ENCODE assay signal across 22 cellular contexts in genomic region chr6:16673011-16673797, GRCh38.
A peak's percentile ranks its signal among the peaks of the same experiment; 100 is the strongest.
DNase-seq lines count a peak whose midpoint lies in the region; ATAC-seq, FAIRE-seq and TF ChIP-seq lines count a peak whose summit lies in the region.
"Had no signal": no experiment of that assay in that cellular context is flagged by ENCODE, and none has a peak within 500 bp of the region (broad histone marks: within the 10 kb centered on the region; RNA-seq: fewer than 3 reads in every experiment).

No MANE protein-coding gene starts in this region.

- H3K4me3 ChIP-seq in CD8-positive, alpha-beta memory T cell (ENCODE audit: low read length): no peak overlapping the region
- no peak overlapping the region for H3K4me3 ChIP-seq in HepG2 (replicated peaks in 1 of 3; ENCODE audit: insufficient read depth in 1 of 3, low read depth in 2 of 3, low read length in 3 of 3)

- H3K9ac ChIP-seq in HepG2 (ENCODE audit: insufficient read depth, low read depth, low read length): no peak overlapping the region

- POLR2A ChIA-PET in CD8-positive, alpha-beta memory T cell (lab: Charles Lee): no interaction called here
- POLR2A ChIA-PET in HepG2 (lab: Yijun Ruan, JAX): interaction anchor here (0.7 to 1.4 kb wide), 4 partner anchors 11 to 89 kb away, joined by 3 to 6 read pairs (median 4); no protein-coding TSS in a partner anchor

- in situ Hi-C loops in HepG2 (cut with HindIII; ENCODE audit: extremely low pct_ligation_motif_present, low pct_unique_long_range_greater_than_20kb): no loop called here

- no peaks in the 10 kb centered on the region for H3K36me3 ChIP-seq in CD8-positive, alpha-beta memory T cell (ENCODE audit: insufficient read depth, low read length)
- no peaks in the 10 kb centered on the region for H3K36me3 ChIP-seq in HepG2 (replicated peaks in 1 of 2; ENCODE audit: control insufficient read depth in 1 of 2, insufficient read depth in 2 of 2, low read length in 2 of 2)

- ATAC-seq in HepG2: no peak
- no peak for ATAC-seq in GM21381 (IDR thresholded peaks at IDR 0.05; ENCODE audit: unreplicated experiment)
- ATAC-seq: Right ventricle myocardium inferior had no signal

- BruUV-seq in HepG2 (replicated peaks; lab: Mats Ljungman, UMichigan): no TSS peak

- H3K4me2 ChIP-seq in HepG2 (ENCODE audit: low read depth, low read length): no peak overlapping the region

- 92% methylated on average over 9 of the region's 9 CpGs for WGBS in HepG2 (ENCODE audit: low lambda C conversion rate)

- no peaks in the 10 kb centered on the region for H3K9me3 ChIP-seq in CD8-positive, alpha-beta memory T cell (ENCODE audit: low read length)
- no peaks in the 10 kb centered on the region for H3K9me3 ChIP-seq in HepG2 (ENCODE audit: low read length)
- H3K9me3 ChIP-seq: Caco-2 had no signal

- H3K9me3 Mint-ChIP-seq in activated CD4-positive, alpha-beta T cell treated with anti-CD3 and anti-CD28 coated beads, Interleukin-2, amount 10 ng/mL, durations not matched to agents 24 days and 14 days: peaks cover 4% of the 10 kb centered on the region
- no peaks in the 10 kb centered on the region for H3K9me3 Mint-ChIP-seq in CD8-positive, alpha-beta memory T cell
- H3K9me3 Mint-ChIP-seq in activated naive CD8-positive, alpha-beta T cell (ENCODE audit: low read depth): no peaks in the 10 kb centered on the region

- TF ChIP-seq RAD21 in HepG2 (CRISPR knock-in tag; IDR thresholded peaks at IDR 0.05): no peak

- no peak overlapping the region for H3K27ac ChIP-seq in CD8-positive, alpha-beta memory T cell (ENCODE audit: low read depth, low read length)
- H3K27ac ChIP-seq in HepG2 (ENCODE audit: extremely low read length, insufficient read depth, low read length): peak overlapping the region; percentile 28

- H3K27me3 ChIP-seq in CD8-positive, alpha-beta memory T cell (ENCODE audit: insufficient read depth, low read length, poor library complexity, severe bottlenecking): no peaks in the 10 kb centered on the region
- H3K27me3 ChIP-seq in HepG2 (ENCODE audit: control insufficient read depth in 1 of 2, insufficient read depth in 2 of 2, low read length in 2 of 2): no peaks in the 10 kb centered on the region

- H3K27ac Mint-ChIP-seq in activated CD4-positive, alpha-beta T cell treated with anti-CD3 and anti-CD28 coated beads, Interleukin-2, amount 10 ng/mL, durations not matched to agents 24 days and 14 days: peak overlapping the region; percentile 38
- peak overlapping the region in 5 of 8 donors; percentile 35 to 98 (median 77) for H3K27ac Mint-ChIP-seq in CD8-positive, alpha-beta memory T cell
- peak overlapping the region; percentile 47 for H3K27ac Mint-ChIP-seq in activated naive CD8-positive, alpha-beta T cell
- H3K27ac Mint-ChIP-seq: B cell had no signal

- TF ChIP-seq EP300 in HepG2 (IDR thresholded peaks at IDR 0.05; ENCODE audit: low read depth in 2 of 2, low read length in 2 of 2) (no peak; a peak in 1 of 4 replicates), HepG2 (CRISPR knock-in tag; IDR thresholded peaks at IDR 0.05; ENCODE audit: borderline replicate concordance) (no peak)

- H4K20me1 ChIP-seq in HepG2 (ENCODE audit: insufficient read depth, low read length): no peaks in the 10 kb centered on the region

- no peak for TF ChIP-seq CTCF in HepG2 (CRISPR knock-in tag; IDR thresholded peaks at IDR 0.05)

- DNase-seq in activated CD4-positive, alpha-beta T cell treated with anti-CD3 and anti-CD28 coated beads, Interleukin-2, amount 10 ng/mL, durations not matched to agents 24 days and 14 days: no peak
- no peak for DNase-seq in activated CD4-positive, alpha-beta T cell treated with anti-CD3 and anti-CD28 coated beads for 4 hours
- no peak for DNase-seq in CD8-positive, alpha-beta memory T cell
- no peak for DNase-seq in HepG2 (ENCODE audit: low spot score)
- DNase-seq in AG20443 (ENCODE audit: low spot score): no peak
- DNase-seq in HUDEP-2 (lab: John Stamatoyannopoulos, UW; ENCODE audit: unreplicated experiment in 76 of 76): no peak
- DNase-seq: 8988T; Caco-2; KG1; NCI-H1417; NCI-H187; NCI-H2107; NCI-H510A; NCI-H748 treated with DMSO at 0.1 percent for 48 hours; NK-92 treated with Interleukin-12 subunit alpha and Interleukin-12 subunit beta, amount 100 ng/mL, for 24 hours had no signal

- H2AFZ ChIP-seq in HepG2 (ENCODE audit: low read length): no peak overlapping the region

- TF ChIP-seq POLR2A in HepG2 (IDR thresholded peaks at IDR 0.05; ENCODE audit: insufficient read depth in 1 of 2, low read depth in 2 of 2, low read length in 2 of 2): no peak

- H3K27me3 Mint-ChIP-seq in activated CD4-positive, alpha-beta T cell treated with anti-CD3 and anti-CD28 coated beads, Interleukin-2, amount 10 ng/mL, durations not matched to agents 24 days and 14 days: no peaks in the 10 kb centered on the region
- H3K27me3 Mint-ChIP-seq in CD8-positive, alpha-beta memory T cell: no peaks in the 10 kb centered on the region
- H3K27me3 Mint-ChIP-seq in activated naive CD8-positive, alpha-beta T cell: no peaks in the 10 kb centered on the region
- H3K27me3 Mint-ChIP-seq: B cell had no signal

- FAIRE-seq in HepG2 (lab: Jason Lieb, UNC): no peak
- FAIRE-seq: G401.6, GM19239, RCC 7860 had no signal

- peaks cover 20% of the 10 kb centered on the region for H3K4me1 ChIP-seq in CD8-positive, alpha-beta memory T cell (ENCODE audit: insufficient read depth, low read length)
- peaks cover 92% of the 10 kb centered on the region for H3K4me1 ChIP-seq in HepG2 (ENCODE audit: insufficient read depth, low read length)
- H3K4me1 ChIP-seq: Caco-2 had no signal

- peaks cover 35% of the 10 kb centered on the region for H3K79me2 ChIP-seq in HepG2 (ENCODE audit: insufficient read depth, low read length)

- CTCF ChIA-PET in CD8-positive, alpha-beta memory T cell (lab: Charles Lee): no interaction called here
- CTCF ChIA-PET in HepG2 (lab: Yijun Ruan, JAX; ENCODE audit: low intra/inter-chr PET ratio, low total read pairs): no interaction called here

- H3K4me3 Mint-ChIP-seq in activated CD4-positive, alpha-beta T cell treated with anti-CD3 and anti-CD28 coated beads, Interleukin-2, amount 10 ng/mL, durations not matched to agents 24 days and 14 days: no peak overlapping the region
- no peak overlapping the region for H3K4me3 Mint-ChIP-seq in CD8-positive, alpha-beta memory T cell
- H3K4me3 Mint-ChIP-seq in activated naive CD8-positive, alpha-beta T cell: no peak overlapping the region
- H3K4me3 Mint-ChIP-seq: B cell had no signal

- peaks cover 63% of the 10 kb centered on the region for H3K4me1 Mint-ChIP-seq in activated CD4-positive, alpha-beta T cell treated with anti-CD3 and anti-CD28 coated beads, Interleukin-2, amount 10 ng/mL, durations not matched to agents 24 days and 14 days
- peaks cover 59 to 92% (median 85%) of the 10 kb centered on the region in 3 donors for H3K4me1 Mint-ChIP-seq in CD8-positive, alpha-beta memory T cell
- H3K4me1 Mint-ChIP-seq in activated naive CD8-positive, alpha-beta T cell (ENCODE audit: low read depth): peaks cover 65% of the 10 kb centered on the region

- intact Hi-C loops in activated CD4-positive, alpha-beta T cell treated with anti-CD3 and anti-CD28 coated beads, Interleukin-2, amount 10 ng/mL, durations not matched to agents 24 days and 14 days (cut with micrococcal nuclease): loop anchor here (5.0 kb wide), 3 partner anchors 71 to 351 kb away; no protein-coding TSS in a partner anchor
- intact Hi-C loops in HepG2 (cut with micrococcal nuclease; ENCODE audit: unreplicated experiment): no loop called here

- peaks cover 24% of the 10 kb centered on the region for H3K36me3 Mint-ChIP-seq in activated CD4-positive, alpha-beta T cell treated with anti-CD3 and anti-CD28 coated beads, Interleukin-2, amount 10 ng/mL, durations not matched to agents 24 days and 14 days (ENCODE audit: low read depth)
- peaks cover 0 to 6% (median 5%) of the 10 kb centered on the region in 3 donors for H3K36me3 Mint-ChIP-seq in CD8-positive, alpha-beta memory T cell
- H3K36me3 Mint-ChIP-seq in activated naive CD8-positive, alpha-beta T cell: peaks cover 12% of the 10 kb centered on the region

TF ChIP-seq in HepG2, 621 proteins besides CTCF, POLR2A, EP300 and RAD21:
- no peak for TF ChIP-seq ZNF878 (CRISPR knock-in tag; IDR thresholded peaks at IDR 0.05)
- TF ChIP-seq HES4 (CRISPR knock-in tag; IDR thresholded peaks at IDR 0.05; ENCODE audit: borderline replicate concordance): no peak
- TF ChIP-seq ZNF24 (IDR thresholded peaks at IDR 0.05): peak; percentile 67; the same call in 1 of the 2 replicates
- peak; percentile 85 for TF ChIP-seq ZNF12 (CRISPR knock-in tag; IDR thresholded peaks at IDR 0.05)
- TF ChIP-seq SP2 (CRISPR knock-in tag; IDR thresholded peaks at IDR 0.05): no peak
- no peak for TF ChIP-seq ZNF576 (CRISPR knock-in tag; IDR thresholded peaks at IDR 0.05)
- no peak for TF ChIP-seq GPN1 (CRISPR knock-in tag; IDR thresholded peaks at IDR 0.05; ENCODE audit: borderline replicate concordance)
- no peak for TF ChIP-seq PAXIP1 (CRISPR knock-in tag; conservative IDR thresholded peaks at IDR 0.05)
